Comparison of ENCODE assay signal across 20 cellular contexts in genomic region chr6:43876602-43877001, GRCh38.
"Had no signal": no experiment of that assay in that cellular context is flagged by ENCODE, and none has a peak within 500 bp of the region (broad histone marks: within the 10 kb centered on the region; RNA-seq: fewer than 3 reads in every experiment).

No MANE protein-coding gene starts in this region.

- H3K27ac ChIP-seq: epithelial cell of prostate, esophagus muscularis mucosa, gastroesophageal sphincter, suprapubic skin, tibial artery, upper lobe of left lung had no signal

- H3K27ac Mint-ChIP-seq: effector memory CD8-positive, alpha-beta T cell; natural killer cell; stimulated activated effector memory CD8-positive, alpha-beta T cell treated with anti-CD3 and anti-CD28 coated beads, Interleukin-12 subunit alpha, Interleukin-12 subunit beta, amount 100 ng/mL, for 72 hours had no signal

- H3K36me3 Mint-ChIP-seq: natural killer cell; stimulated activated effector memory CD8-positive, alpha-beta T cell treated with anti-CD3 and anti-CD28 coated beads, Interleukin-12 subunit alpha, Interleukin-12 subunit beta, amount 100 ng/mL, for 72 hours had no signal

- H3K4me2 ChIP-seq: smooth muscle cell had no signal

- H3K4me1 ChIP-seq: esophagus muscularis mucosa, gastroesophageal sphincter, tibial artery had no signal

- H3K9me3 Mint-ChIP-seq: effector memory CD8-positive, alpha-beta T cell; natural killer cell; stimulated activated effector memory CD8-positive, alpha-beta T cell treated with anti-CD3 and anti-CD28 coated beads, Interleukin-12 subunit alpha, Interleukin-12 subunit beta, amount 100 ng/mL, for 72 hours had no signal

- H3K27me3 ChIP-seq: esophagus muscularis mucosa, gastroesophageal sphincter, suprapubic skin, tibial artery, upper lobe of left lung, uterus had no signal

- H3K4me3 Mint-ChIP-seq: effector memory CD8-positive, alpha-beta T cell; natural killer cell; stimulated activated effector memory CD8-positive, alpha-beta T cell treated with anti-CD3 and anti-CD28 coated beads, Interleukin-12 subunit alpha, Interleukin-12 subunit beta, amount 100 ng/mL, for 72 hours had no signal

- H3K4me1 Mint-ChIP-seq: natural killer cell; stimulated activated effector memory CD8-positive, alpha-beta T cell treated with anti-CD3 and anti-CD28 coated beads, Interleukin-12 subunit alpha, Interleukin-12 subunit beta, amount 100 ng/mL, for 72 hours had no signal

- H3K36me3 ChIP-seq: esophagus muscularis mucosa, gastroesophageal sphincter, suprapubic skin, tibial artery, upper lobe of left lung, uterus had no signal

- ATAC-seq: effector memory CD8-positive, alpha-beta T cell; left lobe of liver; mucosa of descending colon; natural killer cell; stimulated activated effector memory CD8-positive, alpha-beta T cell treated with anti-CD3 and anti-CD28 coated beads, Interleukin-12 subunit alpha, Interleukin-12 subunit beta, amount 100 ng/mL, for 72 hours; stimulated activated naive CD8-positive, alpha-beta T cell treated with anti-CD3 and anti-CD28 coated beads, Interleukin-15, Interleukin-2, amounts not matched to agents 100 U/mL and 50 U/mL, for 24 hours had no signal

- H3K9me3 ChIP-seq: esophagus muscularis mucosa, gastroesophageal sphincter, mucosa of descending colon, suprapubic skin, tibial artery, upper lobe of left lung, uterus had no signal

- H3K4me3 ChIP-seq: esophagus muscularis mucosa, gastroesophageal sphincter, mucosa of descending colon, smooth muscle cell, suprapubic skin, tibial artery, upper lobe of left lung, uterus had no signal

- DNase-seq: effector memory CD8-positive, alpha-beta T cell; foreskin fibroblast; glutamatergic neuron; islet precursor cell; mammary epithelial cell; mucosa of descending colon; natural killer cell; stimulated activated CD4-positive, alpha-beta T cell treated with anti-CD3 and anti-CD28 coated beads, Interleukin-2, amount 100 ng/mL, for 48 hours; stimulated activated CD8-positive, alpha-beta memory T cell treated with anti-CD3 and anti-CD28 coated beads, Interleukin-4, amount 100 ng/mL, for 48 hours; stimulated activated naive CD8-positive, alpha-beta T cell treated with anti-CD3 and anti-CD28 coated beads, Interleukin-15, Interleukin-2, amounts not matched to agents 100 U/mL and 50 U/mL, for 24 hours; tibial artery; upper lobe of left lung; uterus had no signal
